11 cellular contexts compared by ENCODE assay signal in the genomic region with DNA sequence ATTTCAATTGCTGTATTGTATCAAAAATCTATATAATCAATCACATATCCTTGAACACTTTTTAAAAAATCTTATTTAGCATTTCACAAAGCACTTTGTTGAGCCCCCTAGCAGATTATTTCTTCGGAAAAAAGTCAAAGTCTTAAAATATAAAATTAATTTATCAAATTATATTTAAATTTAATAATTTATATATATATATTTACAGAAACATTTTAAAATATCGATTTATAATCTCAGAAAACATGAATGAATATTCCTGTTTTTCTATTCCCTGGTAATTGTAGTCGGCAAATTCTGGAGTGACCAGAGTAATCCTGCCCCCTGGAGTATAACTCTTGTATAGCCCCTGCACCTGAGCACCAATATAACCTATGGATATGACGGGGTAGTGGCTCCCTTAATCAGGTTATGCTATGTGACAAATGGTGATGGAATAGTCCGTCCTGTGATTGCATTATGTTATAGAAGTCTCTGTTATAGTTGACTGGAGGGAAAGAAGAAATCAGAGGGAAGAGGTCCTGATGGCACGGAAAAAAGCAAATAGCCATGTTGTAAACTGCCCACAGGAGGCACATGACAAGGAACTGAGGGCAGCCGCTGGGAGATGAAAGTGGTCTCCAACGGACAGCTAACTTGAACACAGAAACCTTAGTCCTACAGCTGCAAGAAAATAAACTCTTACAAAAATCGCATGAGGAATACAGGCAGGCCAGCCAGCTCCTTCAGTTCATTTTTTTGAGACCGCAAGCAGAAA.
A peak's percentile ranks its signal among the peaks of the same experiment; 100 is the strongest.
DNase-seq lines count a peak whose midpoint lies in the region; ATAC-seq, FAIRE-seq and TF ChIP-seq lines count a peak whose summit lies in the region.
"Had no signal": no experiment of that assay in that cellular context is flagged by ENCODE, and none has a peak within 500 bp of the region (broad histone marks: within the 10 kb centered on the region; RNA-seq: fewer than 3 reads in every experiment).

No MANE protein-coding gene starts in this region.

- H3K27me3 ChIP-seq in RWPE2 (ENCODE audit: insufficient read depth, poor library complexity, severe bottlenecking) (no peaks in the 10 kb centered on the region), kidney epithelial cell (ENCODE audit: control insufficient read depth, insufficient read depth, low read length) (no peaks in the 10 kb centered on the region), ascending aorta (no peaks in the 10 kb centered on the region)
- H3K27me3 ChIP-seq: Peyer's patch had no signal

- H3K9me3 Mint-ChIP-seq in stimulated activated effector memory CD8-positive, alpha-beta T cell treated with anti-CD3 and anti-CD28 coated beads, Interleukin-12 subunit alpha, Interleukin-12 subunit beta, amount 100 ng/mL, for 72 hours: peaks cover 15% of the 10 kb centered on the region

- no peak for ATAC-seq in RWPE2 (ENCODE audit: low read depth)
- no peak for ATAC-seq in stimulated activated effector memory CD8-positive, alpha-beta T cell treated with anti-CD3 and anti-CD28 coated beads, Interleukin-12 subunit alpha, Interleukin-12 subunit beta, amount 100 ng/mL, for 72 hours

- H3K4me1 ChIP-seq in RWPE2 (ENCODE audit: insufficient read depth, poor library complexity, severe bottlenecking): no peaks in the 10 kb centered on the region
- no peaks in the 10 kb centered on the region for H3K4me1 ChIP-seq in ascending aorta
- H3K4me1 ChIP-seq: Peyer's patch had no signal

- peak; percentile 55 for DNase-seq in ELR (ENCODE audit: low read depth)
- DNase-seq in HTR-8/SVneo (ENCODE audit: insufficient read length, low spot score): peak; percentile 9
- no peak for DNase-seq in RWPE2 (ENCODE audit: low spot score)
- DNase-seq in kidney epithelial cell (ENCODE audit: low read depth): no peak
- no peak for DNase-seq in NCI-H1105 treated with DMSO at 0.1 percent for 48 hours (lab: John Stamatoyannopoulos, UW)
- DNase-seq in OCI-M2 (lab: John Stamatoyannopoulos, UW; ENCODE audit: unreplicated experiment): no peak
- no peak for DNase-seq in stimulated activated effector memory CD8-positive, alpha-beta T cell treated with anti-CD3 and anti-CD28 coated beads, Interleukin-12 subunit alpha, Interleukin-12 subunit beta, amount 100 ng/mL, for 72 hours (ENCODE audit: low spot score in 2 of 2)
- DNase-seq in ascending aorta (ENCODE audit: low spot score in 2 of 2): no peak
- DNase-seq: Peyer's patch had no signal

- no peaks in the 10 kb centered on the region for H3K36me3 ChIP-seq in RWPE2 (ENCODE audit: low read depth)
- H3K36me3 ChIP-seq in kidney epithelial cell (ENCODE audit: control insufficient read depth, insufficient read depth, low read length): no peaks in the 10 kb centered on the region
- H3K36me3 ChIP-seq in ascending aorta: no peaks in the 10 kb centered on the region
- H3K36me3 ChIP-seq: Peyer's patch had no signal

- H3K4me3 ChIP-seq in RWPE2 (ENCODE audit: severe bottlenecking) (no peak overlapping the region), kidney epithelial cell (ENCODE audit: low read depth, low read length) (no peak overlapping the region), ascending aorta (no peak overlapping the region)
- H3K4me3 ChIP-seq: Peyer's patch had no signal

- no peak overlapping the region for H3K4me3 Mint-ChIP-seq in stimulated activated effector memory CD8-positive, alpha-beta T cell treated with anti-CD3 and anti-CD28 coated beads, Interleukin-12 subunit alpha, Interleukin-12 subunit beta, amount 100 ng/mL, for 72 hours
- H3K4me3 Mint-ChIP-seq: activated naive CD4-positive, alpha-beta T cell treated with anti-CD3 and anti-CD28 coated beads, Interleukin-2, amount 50 U/mL, for 24 hours; stimulated activated naive CD8-positive, alpha-beta T cell treated with anti-CD3 and anti-CD28 coated beads, Interleukin-15, Interleukin-2, amounts not matched to agents 100 ng/mL and 50 ng/mL, for 24 hours had no signal

- no peaks in the 10 kb centered on the region for H3K36me3 Mint-ChIP-seq in stimulated activated effector memory CD8-positive, alpha-beta T cell treated with anti-CD3 and anti-CD28 coated beads, Interleukin-12 subunit alpha, Interleukin-12 subunit beta, amount 100 ng/mL, for 72 hours
- H3K36me3 Mint-ChIP-seq: activated naive CD4-positive, alpha-beta T cell treated with anti-CD3 and anti-CD28 coated beads, Interleukin-2, amount 50 U/mL, for 24 hours had no signal

- H3K27ac ChIP-seq in RWPE2 (ENCODE audit: poor library complexity, severe bottlenecking): no peak overlapping the region
- H3K27ac ChIP-seq in ascending aorta: no peak overlapping the region
- H3K27ac ChIP-seq: Peyer's patch had no signal

- intact Hi-C loops in ascending aorta (cut with DNase I): no loop called here

- FAIRE-seq in HTR-8/SVneo (lab: Jason Lieb, UNC): no peak

- no peaks in the 10 kb centered on the region for H3K4me1 Mint-ChIP-seq in stimulated activated effector memory CD8-positive, alpha-beta T cell treated with anti-CD3 and anti-CD28 coated beads, Interleukin-12 subunit alpha, Interleukin-12 subunit beta, amount 100 ng/mL, for 72 hours
- H3K4me1 Mint-ChIP-seq: activated naive CD4-positive, alpha-beta T cell treated with anti-CD3 and anti-CD28 coated beads, Interleukin-2, amount 50 U/mL, for 24 hours had no signal

- no peaks in the 10 kb centered on the region for H3K9me3 ChIP-seq in RWPE2 (ENCODE audit: severe bottlenecking)
- no peaks in the 10 kb centered on the region for H3K9me3 ChIP-seq in ascending aorta
- H3K9me3 ChIP-seq: Peyer's patch had no signal

- H3K27ac Mint-ChIP-seq in stimulated activated effector memory CD8-positive, alpha-beta T cell treated with anti-CD3 and anti-CD28 coated beads, Interleukin-12 subunit alpha, Interleukin-12 subunit beta, amount 100 ng/mL, for 72 hours: no peak overlapping the region
- H3K27ac Mint-ChIP-seq: activated naive CD4-positive, alpha-beta T cell treated with anti-CD3 and anti-CD28 coated beads, Interleukin-2, amount 50 U/mL, for 24 hours; stimulated activated naive CD8-positive, alpha-beta T cell treated with anti-CD3 and anti-CD28 coated beads, Interleukin-15, Interleukin-2, amounts not matched to agents 100 ng/mL and 50 ng/mL, for 24 hours had no signal

- TF ChIP-seq CTCF in RWPE2 (IDR thresholded peaks at IDR 0.05; ENCODE audit: poor library complexity, severe bottlenecking): peak; percentile 9
- peak; percentile 39 for TF ChIP-seq CTCF in kidney epithelial cell (IDR thresholded peaks at IDR 0.05; ENCODE audit: insufficient read depth, low read length, poor library complexity, severe bottlenecking)
- TF ChIP-seq CTCF in ascending aorta (IDR thresholded peaks at IDR 0.05): no peak

Comparison
In these comparisons a context has a peak if more than half of its experiments do, and no peak if none do; other contexts are left out.
1. DNase-seq: peak in ELR (single experiment) and HTR-8/SVneo (single experiment); none in RWPE2 (single experiment), kidney epithelial cell (single experiment), NCI-H1105 treated with DMSO at 0.1 percent for 48 hours (single experiment), OCI-M2 (single experiment), stimulated activated effector memory CD8-positive, alpha-beta T cell treated with anti-CD3 and anti-CD28 coated beads, Interleukin-12 subunit alpha, Interleukin-12 subunit beta, amount 100 ng/mL, for 72 hours (0 of 2) and ascending aorta (0 of 2).
2. CTCF ChIP-seq: peak in RWPE2 (single experiment) and kidney epithelial cell (single experiment); none in ascending aorta (0 of 3).